ENCODE assay signal across 8 cellular contexts in genomic region chr19:1406818-1407661, GRCh38. TPM values are rescaled to one million over a fixed set of nuclear protein-coding genes. Genes with fewer than 3 reads are reported as not detected.
DNase-seq lines count a peak whose midpoint lies in the region; ATAC-seq and TF ChIP-seq lines count a peak whose summit lies in the region.

Gene DAZAP1, plus strand, starts transcription at chr19:1407586. Its CDS starts 188 bp downstream, at chr19:1407774.

- no peaks in the 10 kb centered on the region for H3K9me3 ChIP-seq in IMR-90 (ENCODE audit: control insufficient read depth, insufficient read depth, low read length)
- no peaks in the 10 kb centered on the region for H3K9me3 ChIP-seq in OCI-LY7 (ENCODE audit: low read length)
- no peaks in the 10 kb centered on the region for H3K9me3 ChIP-seq in mucosa of descending colon

- TF ChIP-seq CTCF in IMR-90 (conservative IDR thresholded peaks at IDR 0.05; ENCODE audit: low read depth, low read length) (peak; percentile 46), OCI-LY7 (conservative IDR thresholded peaks at IDR 0.05; ENCODE audit: low read length) (peak; percentile 78), epithelial cell of esophagus (IDR thresholded peaks at IDR 0.05; ENCODE audit: insufficient read depth, low read depth, low read length, missing control alignments) (peak; percentile 60), mucosa of descending colon (IDR thresholded peaks at IDR 0.05) (no peak)

- no peak for TF ChIP-seq POLR2A in IMR-90 (IDR thresholded peaks at IDR 0.05; ENCODE audit: low read depth, low read length)

- ATAC-seq in GM21526 (IDR thresholded peaks at IDR 0.05; ENCODE audit: low FRiP score, unreplicated experiment), result peak; percentile 46
- peak; percentile 89 for ATAC-seq in IMR-90 (ENCODE audit: low read depth)
- ATAC-seq in mucosa of descending colon, result peak; percentile 92

- H2AFZ ChIP-seq in IMR-90 (replicated peaks; ENCODE audit: low read length, poor library complexity) (peak within 1 kb of the TSS; percentile 93), OCI-LY7 (ENCODE audit: low read length) (peak within 1 kb of the TSS; percentile 70; the same call in 1 of the 2 replicates)

- peaks cover 8% of the 10 kb centered on the region for H3K9me1 ChIP-seq in IMR-90 (ENCODE audit: insufficient read depth, low read length)

- peaks cover 25% of the 10 kb centered on the region for H3K4me1 ChIP-seq in IMR-90 (ENCODE audit: control insufficient read depth, insufficient read depth, low read length)
- H3K4me1 ChIP-seq in OCI-LY7 (ENCODE audit: insufficient read depth, low read length, poor library complexity, severe bottlenecking), result peaks cover 21% of the 10 kb centered on the region
- peaks cover 35% of the 10 kb centered on the region for H3K4me1 ChIP-seq in mucosa of descending colon (ENCODE audit: low read depth)

- H2AK5ac ChIP-seq in IMR-90 (ENCODE audit: low read depth, low read length), result peak within 1 kb of the TSS; percentile 87

- CTCF ChIA-PET in IMR-90 (lab: Yijun Ruan, JAX), result no interaction called here
- CTCF ChIA-PET in OCI-LY7 (lab: Charles Lee; ENCODE audit: unreplicated experiment), result no interaction called here

- peak within 1 kb of the TSS; percentile 48 for H4K5ac ChIP-seq in IMR-90 (ENCODE audit: low read depth, low read length)

- WGBS in IMR-90 (ENCODE audit: extremely low coverage in 2 of 2, insufficient read length in 1 of 2), 2 experiments, result 0% methylated on average over 67 of the region's 103 CpGs; no CpG with 5 or more reads in 1 of the 2 experiments

- dilution Hi-C loops in IMR-90 (cut with HindIII; ENCODE audit: low sequenced_read_pairs, unreplicated experiment), result no loop called here

- in situ Hi-C loops in IMR-90 (cut with MboI; ENCODE audit: low sequenced_read_pairs), result no loop called here

- no peak within 1 kb of the TSS for H2BK20ac ChIP-seq in IMR-90 (ENCODE audit: low read depth, low read length)

- peak within 1 kb of the TSS; percentile 39; the same call in 1 of the 2 replicates for H3K23ac ChIP-seq in IMR-90 (ENCODE audit: low read depth, low read length)

- intact Hi-C loops in IMR-90 (cut with micrococcal nuclease) (loop anchor here (5.0 kb wide), 1 partner anchor 130 kb away; the partner anchor contains the start of gene FAM174C), OCI-LY7 (cut with micrococcal nuclease; ENCODE audit: unreplicated experiment) (loop anchor here (1.0 to 5.0 kb wide), 4 partner anchors 24 to 385 kb away; partner anchors contain the start of genes C19orf25, NDUFS7, RNU6-2 and RPS15), mucosa of descending colon (cut with DNase I, micrococcal nuclease) (no loop called here)

- peak within 1 kb of the TSS; percentile 16; the same call in 1 of the 2 replicates for H3K18ac ChIP-seq in IMR-90 (ENCODE audit: low read depth, low read length)

- peaks cover 0 to 34% of the 10 kb centered on the region in 2 experiments; a peak in 1 of 4 replicates for H3K79me1 ChIP-seq in IMR-90 (ENCODE audit: low read depth in 1 of 2, low read length in 2 of 2)

- H3K56ac ChIP-seq in IMR-90 (ENCODE audit: extremely low read depth, insufficient read depth, low read length), result peak within 1 kb of the TSS; percentile 50; the same call in 1 of the 2 replicates

- BruUV-seq in IMR-90 (replicated peaks; lab: Mats Ljungman, UMichigan), result no TSS peak
- BruUV-seq in OCI-LY7 (replicated peaks; lab: Mats Ljungman, UMichigan), result TSS peak; percentile 98

- H4K20me1 ChIP-seq in IMR-90 (ENCODE audit: insufficient read depth, low read length), result peaks cover 41% of the 10 kb centered on the region
- H4K20me1 ChIP-seq in OCI-LY7 (ENCODE audit: insufficient read depth, low read length), result peaks cover 27% of the 10 kb centered on the region

- H3K36me3 ChIP-seq in IMR-90 (ENCODE audit: control insufficient read depth, insufficient read depth, low read length), result peaks cover 7% of the 10 kb centered on the region; the same call in 1 of the 2 replicates
- peaks cover 36% of the 10 kb centered on the region for H3K36me3 ChIP-seq in OCI-LY7 (ENCODE audit: insufficient read depth, low read length)
- no peaks in the 10 kb centered on the region for H3K36me3 ChIP-seq in mucosa of descending colon (ENCODE audit: low read depth)

- peak within 1 kb of the TSS; percentile 79 for H3K14ac ChIP-seq in IMR-90 (replicated peaks; ENCODE audit: low read depth, low read length)

- peak within 1 kb of the TSS; percentile 85 for H3K4me3 ChIP-seq in IMR-90 (ENCODE audit: insufficient read depth, low read depth, low read length)
- peak within 1 kb of the TSS; percentile 100 for H3K4me3 ChIP-seq in OCI-LY7 (ENCODE audit: low read depth, low read length, poor library complexity, severe bottlenecking)
- peak within 1 kb of the TSS; percentile 69 for H3K4me3 ChIP-seq in epithelial cell of esophagus (ENCODE audit: low read length)
- peak within 1 kb of the TSS; percentile 96 for H3K4me3 ChIP-seq in mucosa of descending colon

- H2BK120ac ChIP-seq in IMR-90 (ENCODE audit: low read depth, low read length), result no peak within 1 kb of the TSS

- H4K91ac ChIP-seq in IMR-90 (ENCODE audit: insufficient read depth, low read depth, low read length), result peak within 1 kb of the TSS; percentile 57; the same call in 1 of the 2 replicates

- H3K9me2 ChIP-seq in OCI-LY7 (ENCODE audit: insufficient read depth, low read length), result no peaks in the 10 kb centered on the region

- H2BK15ac ChIP-seq in IMR-90 (ENCODE audit: low read depth, low read length), result no peak within 1 kb of the TSS

- no peaks in the 10 kb centered on the region for H3K27me3 ChIP-seq in IMR-90 (ENCODE audit: control insufficient read depth, insufficient read depth, low read length)

- peak within 1 kb of the TSS; percentile 85 to 92 for H4K8ac ChIP-seq in IMR-90 (ENCODE audit: low read depth in 2 of 2, low read length in 2 of 2)

- H3K27ac ChIP-seq in IMR-90 (ENCODE audit: insufficient read depth, low read length), result peak within 1 kb of the TSS; percentile 83
- H3K27ac ChIP-seq in OCI-LY7 (ENCODE audit: low read depth, low read length, poor library complexity, severe bottlenecking), result peak within 1 kb of the TSS; percentile 87

- POLR2A ChIA-PET in IMR-90 (lab: Charles Lee; ENCODE audit: unreplicated experiment), result interaction anchor here (0.5 kb wide), 1 partner anchor 111 kb away, joined by 7 read pairs; no protein-coding TSS in a partner anchor
- POLR2A ChIA-PET in OCI-LY7 (lab: Charles Lee), result no interaction called here

- peak; percentile 36 for TF ChIP-seq RAD21 in IMR-90 (IDR thresholded peaks at IDR 0.05; ENCODE audit: low read length)

- H3K4me2 ChIP-seq in IMR-90 (ENCODE audit: low read depth, low read length), result peak within 1 kb of the TSS; percentile 93
- peak within 1 kb of the TSS; percentile 99 for H3K4me2 ChIP-seq in OCI-LY7 (ENCODE audit: low read length)

- H2BK5ac ChIP-seq in IMR-90 (ENCODE audit: low read depth, low read length, poor library complexity, severe bottlenecking), result peak within 1 kb of the TSS; percentile 84

- peak within 1 kb of the TSS; percentile 84 for H3K4ac ChIP-seq in IMR-90 (ENCODE audit: low read depth, low read length)

- peak within 1 kb of the TSS; percentile 73 for H3K9ac ChIP-seq in IMR-90 (ENCODE audit: low read depth, low read length)

- DNase-seq in DMS 273 (lab: John Stamatoyannopoulos, UW; ENCODE audit: unreplicated experiment), result peak; percentile 100
- DNase-seq in IMR-90, result peak; percentile 97
- DNase-seq in OCI-LY7 (ENCODE audit: low spot score), result peak; percentile 100
- peak; percentile 99 for DNase-seq in activated T-cell treated with anti-CD3 and anti-CD28 coated beads for 24 hours (ENCODE audit: low read depth)
- peak; percentile 98 for DNase-seq in epithelial cell of esophagus (ENCODE audit: low read depth)
- peak; percentile 99 to 100 (median 99) for DNase-seq in mucosa of descending colon
- peak; percentile 100 for DNase-seq in stimulated activated CD8-positive, alpha-beta memory T cell treated with anti-CD3 and anti-CD28 coated beads, Interleukin-4, amount 100 ng/mL, for 24 hours (ENCODE audit: low read depth)

- peak within 1 kb of the TSS; percentile 99 for H2AK9ac ChIP-seq in IMR-90 (replicated peaks; ENCODE audit: low read depth, low read length, poor library complexity)

- peaks cover 43% of the 10 kb centered on the region for H3K79me2 ChIP-seq in OCI-LY7 (ENCODE audit: insufficient read depth, low read depth, low read length)

TF ChIP-seq in IMR-90, 13 proteins besides CTCF, POLR2A, EP300 and RAD21 (continues in another document):
- TF ChIP-seq NFE2L2 (IDR thresholded peaks at IDR 0.05; ENCODE audit: low read depth, low read length) (no peak), USF2 (IDR thresholded peaks at IDR 0.05; ENCODE audit: low read depth, low read length) (peak; percentile 90), BHLHE40 (IDR thresholded peaks at IDR 0.05; ENCODE audit: low read depth, low read length) (peak; percentile 95), FOS (IDR thresholded peaks at IDR 0.05; ENCODE audit: low read depth, low read length) (0 out of 2 replicates have a peak, but pooled peaks have one; percentile 1), CHD1 (IDR thresholded peaks at IDR 0.05; ENCODE audit: low read depth, low read length) (no peak), MAFK (IDR thresholded peaks at IDR 0.05; ENCODE audit: low read depth, low read length) (no peak), MXI1 (IDR thresholded peaks at IDR 0.05; ENCODE audit: borderline replicate concordance, low read depth, low read length) (peak; percentile 90; the same call in 1 of the 2 replicates), RCOR1 (IDR thresholded peaks at IDR 0.05; ENCODE audit: insufficient replicate concordance, low read length) (no peak), MAZ (IDR thresholded peaks at IDR 0.05; ENCODE audit: borderline replicate concordance, low read depth, low read length) (peak; percentile 91)

RNA-seq across cellular contexts. Expression of gene DAZAP1, which starts in this region (rescaled TPM):
- total RNA-seq in IMR-90 (2012; rRNA removed) (22.0 and 35.3 TPM in 2 replicates), OCI-LY7 (2022) (373 and 383 TPM in 2 replicates), mucosa of descending colon (100 to 1,000 TPM; 117 to 123 (median 119) TPM)
- polyA plus RNA-seq in IMR-90 (2012; rRNA removed), result 62.8 and 63.6 TPM in 2 replicates
- polyA plus RNA-seq in IMR-90 (2012; cell fraction: cytosol; rRNA removed), result 32.2 and 39.6 TPM in 2 replicates
- 127 and 151 TPM in 2 replicates for polyA plus RNA-seq in IMR-90 (2012; cell fraction: nucleus; rRNA removed; ENCODE audit: low replicate concordance)
- 170 and 210 TPM in 2 replicates for total RNA-seq in OCI-LY7 (2014; rRNA removed; shearing (Covaris generic))

Comparison
In these comparisons a context has a peak if more than half of its experiments do, and no peak if none do; other contexts are left out.
1. Peak in every context shown above with its lines: DNase-seq, ATAC-seq, H3K4me3 ChIP-seq and H3K27ac ChIP-seq.
2. intact Hi-C loops: an anchor here in IMR-90 (5.0 kb wide) and OCI-LY7 (1.0 to 5.0 kb wide); none called in mucosa of descending colon.